9 cellular contexts compared by ENCODE assay signal in genomic region chr6:131029661-131030297, GRCh38. TPM values are rescaled to one million over a fixed set of nuclear protein-coding genes. Genes with fewer than 3 reads are reported as not detected.
DNase-seq lines count a peak whose midpoint lies in the region; ATAC-seq and TF ChIP-seq lines count a peak whose summit lies in the region.
"Had no signal": no experiment of that assay in that cellular context is flagged by ENCODE, and none has a peak within 500 bp of the region (broad histone marks: within the 10 kb centered on the region; RNA-seq: fewer than 3 reads in every experiment).

No MANE protein-coding gene starts in this region.

- no peak for TF ChIP-seq POLR2A in spleen (IDR thresholded peaks at IDR 0.05)

- intact Hi-C loops in spleen (cut with DNase I; ENCODE audit: low total_unique reads) (no loop called here), ascending aorta (cut with DNase I) (no loop called here)

- ATAC-seq in GM18909 (IDR thresholded peaks at IDR 0.05; ENCODE audit: poor library complexity, unreplicated experiment) (peak; percentile 93), HG02885 (IDR thresholded peaks at IDR 0.05; ENCODE audit: poor library complexity, unreplicated experiment) (peak; percentile 98)

- DNase-seq in adipocyte (ENCODE audit: low read depth) (peak; percentile 56), foreskin melanocyte (no peak), KG1 (lab: John Stamatoyannopoulos, UW) (no peak), spleen (no peak), ascending aorta (ENCODE audit: low spot score in 2 of 2) (no peak)

- no peak overlapping the region for H3K4me3 ChIP-seq in adipocyte (ENCODE audit: low read length)
- peak overlapping the region; percentile 4 for H3K4me3 ChIP-seq in neuron (ENCODE audit: low read length)
- H3K4me3 ChIP-seq in spleen, result no peak overlapping the region
- no peak overlapping the region for H3K4me3 ChIP-seq in ascending aorta

- no peak overlapping the region for H3K9ac ChIP-seq in adipocyte (ENCODE audit: low read length)
- H3K9ac ChIP-seq: KMS-11 had no signal

- H3K36me3 ChIP-seq in adipocyte (ENCODE audit: control insufficient read depth, insufficient read depth, low read length, severe bottlenecking) (no peaks in the 10 kb centered on the region), neuron (ENCODE audit: insufficient read depth, low read length) (no peaks in the 10 kb centered on the region), spleen (no peaks in the 10 kb centered on the region), ascending aorta (no peaks in the 10 kb centered on the region)

- H2AFZ ChIP-seq in neuron (ENCODE audit: low read depth, low read length), result peak overlapping the region; percentile 0

- H3K27ac ChIP-seq in spleen, result no peak overlapping the region
- no peak overlapping the region for H3K27ac ChIP-seq in ascending aorta
- H3K27ac ChIP-seq: KMS-11 had no signal

- H3K27me3 ChIP-seq in adipocyte (replicated peaks; ENCODE audit: control insufficient read depth, insufficient read depth, low read length) (no peaks in the 10 kb centered on the region), neuron (ENCODE audit: insufficient read depth, low read length) (no peaks in the 10 kb centered on the region), spleen (replicated peaks in 1 of 7) (no peaks in the 10 kb centered on the region), ascending aorta (no peaks in the 10 kb centered on the region)

- H3K9me3 ChIP-seq in adipocyte (ENCODE audit: control insufficient read depth, low read length), result no peaks in the 10 kb centered on the region
- no peaks in the 10 kb centered on the region for H3K9me3 ChIP-seq in neuron (ENCODE audit: low read length)
- no peaks in the 10 kb centered on the region for H3K9me3 ChIP-seq in spleen
- no peaks in the 10 kb centered on the region for H3K9me3 ChIP-seq in ascending aorta

- TF ChIP-seq CTCF in spleen (IDR thresholded peaks at IDR 0.05 in 8 of 11, conservative IDR thresholded peaks at IDR 0.05 in 3 of 11) (no peak), ascending aorta (IDR thresholded peaks at IDR 0.05) (no peak)

- WGBS in spleen, 5 donors, result 76 to 86% (median 79%) methylated on average over 5 to 6 of the region's 6 CpGs

- H3K4me1 ChIP-seq in adipocyte (ENCODE audit: control insufficient read depth, insufficient read depth, low read length) (no peaks in the 10 kb centered on the region), neuron (ENCODE audit: insufficient read depth, low read length) (peaks cover 20% of the 10 kb centered on the region), spleen (peaks cover 0 to 17% (median 0%) of the 10 kb centered on the region in 6 donors), ascending aorta (peaks cover 0 to 8% of the 10 kb centered on the region in 2 donors)

RNA-seq across cellular contexts. Expression of gene EPB41L2, which starts 33.3 kb away (rescaled TPM):
- 100 to 1,000 TPM in 6 of 7 donors, 10 to 100 TPM in 1; 98.7 to 210 (median 138) TPM for total RNA-seq in spleen
- polyA plus RNA-seq in spleen, result 10 to 100 TPM; 19.3 to 35.0 (median 20.2) TPM
- 163 TPM for total RNA-seq in ascending aorta
